8 cellular contexts compared by ENCODE assay signal in the genomic region with DNA sequence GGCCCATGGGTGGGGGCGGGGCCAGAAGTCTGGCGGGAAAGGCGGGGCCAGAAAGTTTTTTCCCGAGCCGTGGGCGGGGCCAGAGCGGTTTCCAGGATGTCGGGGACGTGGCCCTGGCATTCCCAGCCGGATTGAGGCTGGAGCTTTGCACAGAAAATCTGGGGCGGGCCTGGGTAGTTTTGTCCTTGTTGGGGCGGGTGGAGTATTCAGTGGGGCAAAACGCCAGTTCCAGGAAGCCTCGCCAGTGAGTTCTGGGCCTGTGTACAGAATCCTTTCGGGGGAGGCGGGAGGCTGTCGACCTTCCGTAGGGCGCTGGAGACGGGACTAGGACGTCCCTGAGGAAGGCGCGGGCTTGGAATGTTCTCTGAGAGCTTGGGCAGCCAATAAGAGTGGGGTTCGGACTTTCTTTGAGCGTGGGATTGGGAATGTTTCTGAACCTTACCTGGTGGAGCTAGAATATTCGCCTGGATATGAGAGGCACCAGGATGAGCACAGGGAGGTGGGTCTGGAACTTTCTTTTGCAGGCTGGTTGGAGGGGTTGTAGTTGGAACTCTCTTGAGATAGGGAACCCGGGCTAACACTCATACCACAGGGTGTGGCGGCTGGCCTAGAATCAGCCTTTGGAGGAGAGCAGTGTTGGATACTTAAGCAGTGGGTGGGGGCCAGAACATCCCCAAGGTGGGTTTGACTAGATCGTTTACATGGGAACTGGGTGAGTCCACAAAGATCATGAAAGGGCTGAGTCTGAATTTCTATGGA. TPM values are rescaled to one million over a fixed set of nuclear protein-coding genes. Genes with fewer than 3 reads are reported as not detected.
DNase-seq lines count a peak whose midpoint lies in the region; ATAC-seq, FAIRE-seq and TF ChIP-seq lines count a peak whose summit lies in the region.

No MANE protein-coding gene starts in this region.

- no peaks in the 10 kb centered on the region for H3K27me3 ChIP-seq in ACC112 (ENCODE audit: insufficient read depth, low read length)
- no peaks in the 10 kb centered on the region for H3K27me3 ChIP-seq in astrocyte (ENCODE audit: insufficient read depth, low read length)
- no peaks in the 10 kb centered on the region for H3K27me3 ChIP-seq in thymus (ENCODE audit: control insufficient read depth, insufficient read depth)

- H3K36me3 ChIP-seq in ACC112 (ENCODE audit: insufficient read depth, low read length) (0 out of 2 replicates have a peak, but pooled peaks cover 3% of the 10 kb centered on the region), astrocyte (ENCODE audit: insufficient read depth, low read length) (peaks cover 11% of the 10 kb centered on the region), thymus (ENCODE audit: control insufficient read depth, insufficient read depth) (peaks cover 39% of the 10 kb centered on the region)

- H3K27ac ChIP-seq in ACC112 (ENCODE audit: low read depth, low read length) (peak overlapping the region; percentile 88), astrocyte (ENCODE audit: low read depth, low read length) (peak overlapping the region; percentile 86), thymus (ENCODE audit: low read depth) (peak overlapping the region; percentile 44)

- no peak for FAIRE-seq in astrocyte (lab: Jason Lieb, UNC)

- no peaks in the 10 kb centered on the region for H3K9me3 ChIP-seq in astrocyte (ENCODE audit: insufficient read depth, low read depth, low read length)
- no peaks in the 10 kb centered on the region for H3K9me3 ChIP-seq in thymus (ENCODE audit: control insufficient read depth)

- peak overlapping the region; percentile 94 for H3K4me3 Mint-ChIP-seq in astrocyte (ENCODE audit: unreplicated experiment)

- no peak for TF ChIP-seq CTCF in astrocyte (IDR thresholded peaks at IDR 0.05; ENCODE audit: insufficient read depth, low read depth, low read length)

- ATAC-seq in HG02943 (IDR thresholded peaks at IDR 0.05; ENCODE audit: low read depth, unreplicated experiment) = peak; percentile 4
- peak; percentile 26 for ATAC-seq in left colon
- ATAC-seq in HG02970 (IDR thresholded peaks at IDR 0.05; ENCODE audit: low FRiP score, unreplicated experiment) = no peak

- H3K27ac Mint-ChIP-seq in astrocyte (ENCODE audit: unreplicated experiment) = peak overlapping the region; percentile 98

- H3K4me1 ChIP-seq in ACC112 (ENCODE audit: control insufficient read depth, insufficient read depth, low read length, unreplicated experiment) (peaks cover 16% of the 10 kb centered on the region), astrocyte (ENCODE audit: insufficient read depth, low read length) (peaks cover 31% of the 10 kb centered on the region), thymus (ENCODE audit: control insufficient read depth, insufficient read depth, low read length) (peaks cover 10% of the 10 kb centered on the region)

- H3K4me3 ChIP-seq in ACC112 (ENCODE audit: low read depth, low read length) (peak overlapping the region; percentile 80), astrocyte (ENCODE audit: insufficient read depth, low read depth, low read length) (peak overlapping the region; percentile 65), thymus (ENCODE audit: low read length) (peak overlapping the region; percentile 83)

- peak overlapping the region; percentile 87 for H3K9ac ChIP-seq in astrocyte (ENCODE audit: low read length)

- H2AFZ ChIP-seq in ACC112 (ENCODE audit: low read length, unreplicated experiment) (no peak overlapping the region), astrocyte (ENCODE audit: low read depth, low read length) (peak overlapping the region; percentile 37)

- H3K36me3 Mint-ChIP-seq in astrocyte (ENCODE audit: low read depth, unreplicated experiment) = peaks cover 23% of the 10 kb centered on the region

- H3K27me3 Mint-ChIP-seq in astrocyte (ENCODE audit: low read depth, unreplicated experiment) = no peaks in the 10 kb centered on the region

- H4K20me1 ChIP-seq in astrocyte (ENCODE audit: insufficient read depth, low read length) = peaks cover 27% of the 10 kb centered on the region

- peaks cover 24% of the 10 kb centered on the region for H3K79me2 ChIP-seq in ACC112 (ENCODE audit: control insufficient read depth, insufficient read depth, low read length, unreplicated experiment)
- peaks cover 48% of the 10 kb centered on the region for H3K79me2 ChIP-seq in astrocyte (ENCODE audit: insufficient read depth, low read length)

- intact Hi-C loops in left colon (cut with DNase I, micrococcal nuclease) = no loop called here

- no peaks in the 10 kb centered on the region for H3K9me3 Mint-ChIP-seq in astrocyte (ENCODE audit: unreplicated experiment)

- DNase-seq in astrocyte (ENCODE audit: low read depth) = no peak
- DNase-seq in left colon = peak in 1 of 2 donors; percentile 49
- no peak for DNase-seq in Ammon's horn (ENCODE audit: low spot score)
- no peak for DNase-seq in HK-2 (ENCODE audit: unreplicated experiment)

- WGBS in thymus = 14% methylated on average over 29 of the region's 29 CpGs

- H3K4me2 ChIP-seq in astrocyte (ENCODE audit: low read length) = peak overlapping the region; percentile 93

- peaks cover 31% of the 10 kb centered on the region for H3K4me1 Mint-ChIP-seq in astrocyte (ENCODE audit: low read depth, unreplicated experiment)

RNA-seq across cellular contexts. Expression of a gene that starts 1.3 kb away (rescaled TPM):
- total RNA-seq in astrocyte (44.6 and 45.5 TPM in 2 replicates), left colon (10 to 100 TPM; 28.0 to 36.7 TPM)
- 27.4 TPM for polyA plus RNA-seq in thymus

RNA-seq across cellular contexts. Expression of a gene that starts 17.1 kb away (rescaled TPM):
- total RNA-seq in astrocyte (23.6 and 25.7 TPM in 2 replicates), left colon (10 to 100 TPM; 13.9 to 14.1 TPM)
- polyA plus RNA-seq in thymus = 11.1 TPM

RNA-seq across cellular contexts. Expression of a gene that starts 26.6 kb away (rescaled TPM):
- total RNA-seq in astrocyte (43.5 and 54.6 TPM in 2 replicates), left colon (10 to 100 TPM; 18.9 to 32.9 TPM)
- polyA plus RNA-seq in thymus = 15.1 TPM

RNA-seq across cellular contexts. Expression of a gene that starts 52.1 kb away (rescaled TPM):
- total RNA-seq in astrocyte (4.6 and 5.2 TPM in 2 replicates), left colon (1 to 10 TPM; 5.0 to 8.8 TPM)
- polyA plus RNA-seq in thymus = 17.8 TPM
